1 cellular context compared by ENCODE assay signal in the genomic region with DNA sequence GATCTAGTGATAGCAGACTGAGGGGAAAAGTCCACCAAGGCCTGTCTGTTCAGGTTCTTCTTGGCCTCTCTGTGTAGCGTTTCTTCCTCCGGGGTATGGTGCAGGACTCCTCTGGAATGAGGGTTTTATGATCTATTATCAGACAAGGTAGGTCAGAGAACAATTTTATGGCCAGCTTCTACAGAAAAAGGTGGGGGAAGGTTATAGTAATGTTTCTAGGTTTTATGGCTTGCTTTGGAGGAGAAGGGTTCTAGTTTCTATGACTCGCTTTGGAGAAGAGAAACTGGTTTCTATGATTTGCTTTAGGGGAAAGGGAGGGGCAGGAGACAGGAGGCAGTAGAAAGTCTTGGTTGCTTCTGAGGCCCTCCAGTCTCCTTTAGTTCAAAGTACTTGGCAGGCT.
TF ChIP-seq lines count a peak whose summit lies in the region.

No MANE protein-coding gene starts in this region.

TF ChIP-seq in GM12878, 131 proteins besides CTCF, POLR2A, EP300 and RAD21 (continued from another document):
- TF ChIP-seq BCLAF1 (IDR thresholded peaks at IDR 0.05): no peak
- no peak for TF ChIP-seq GABPA (IDR thresholded peaks at IDR 0.05; ENCODE audit: low read depth)
- TF ChIP-seq LARP7 (IDR thresholded peaks at IDR 0.05): no peak
- no peak for TF ChIP-seq FOXM1 (IDR thresholded peaks at IDR 0.05; ENCODE audit: low read depth, low read length)
- no peak for TF ChIP-seq SMAD1 (IDR thresholded peaks at IDR 0.05; ENCODE audit: low read depth, partially characterized antibody)
- TF ChIP-seq, protein P1, sequence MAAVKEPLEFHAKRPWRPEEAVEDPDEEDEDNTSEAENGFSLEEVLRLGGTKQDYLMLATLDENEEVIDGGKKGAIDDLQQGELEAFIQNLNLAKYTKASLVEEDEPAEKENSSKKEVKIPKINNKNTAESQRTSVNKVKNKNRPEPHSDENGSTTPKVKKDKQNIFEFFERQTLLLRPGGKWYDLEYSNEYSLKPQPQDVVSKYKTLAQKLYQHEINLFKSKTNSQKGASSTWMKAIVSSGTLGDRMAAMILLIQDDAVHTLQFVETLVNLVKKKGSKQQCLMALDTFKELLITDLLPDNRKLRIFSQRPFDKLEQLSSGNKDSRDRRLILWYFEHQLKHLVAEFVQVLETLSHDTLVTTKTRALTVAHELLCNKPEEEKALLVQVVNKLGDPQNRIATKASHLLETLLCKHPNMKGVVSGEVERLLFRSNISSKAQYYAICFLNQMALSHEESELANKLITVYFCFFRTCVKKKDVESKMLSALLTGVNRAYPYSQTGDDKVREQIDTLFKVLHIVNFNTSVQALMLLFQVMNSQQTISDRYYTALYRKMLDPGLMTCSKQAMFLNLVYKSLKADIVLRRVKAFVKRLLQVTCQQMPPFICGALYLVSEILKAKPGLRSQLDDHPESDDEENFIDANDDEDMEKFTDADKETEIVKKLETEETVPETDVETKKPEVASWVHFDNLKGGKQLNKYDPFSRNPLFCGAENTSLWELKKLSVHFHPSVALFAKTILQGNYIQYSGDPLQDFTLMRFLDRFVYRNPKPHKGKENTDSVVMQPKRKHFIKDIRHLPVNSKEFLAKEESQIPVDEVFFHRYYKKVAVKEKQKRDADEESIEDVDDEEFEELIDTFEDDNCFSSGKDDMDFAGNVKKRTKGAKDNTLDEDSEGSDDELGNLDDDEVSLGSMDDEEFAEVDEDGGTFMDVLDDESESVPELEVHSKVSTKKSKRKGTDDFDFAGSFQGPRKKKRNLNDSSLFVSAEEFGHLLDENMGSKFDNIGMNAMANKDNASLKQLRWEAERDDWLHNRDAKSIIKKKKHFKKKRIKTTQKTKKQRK (IDR thresholded peaks at IDR 0.05; ENCODE audit: low read depth, low read length): no peak
- TF ChIP-seq JUNB (IDR thresholded peaks at IDR 0.05): no peak
